In the genomic region with DNA sequence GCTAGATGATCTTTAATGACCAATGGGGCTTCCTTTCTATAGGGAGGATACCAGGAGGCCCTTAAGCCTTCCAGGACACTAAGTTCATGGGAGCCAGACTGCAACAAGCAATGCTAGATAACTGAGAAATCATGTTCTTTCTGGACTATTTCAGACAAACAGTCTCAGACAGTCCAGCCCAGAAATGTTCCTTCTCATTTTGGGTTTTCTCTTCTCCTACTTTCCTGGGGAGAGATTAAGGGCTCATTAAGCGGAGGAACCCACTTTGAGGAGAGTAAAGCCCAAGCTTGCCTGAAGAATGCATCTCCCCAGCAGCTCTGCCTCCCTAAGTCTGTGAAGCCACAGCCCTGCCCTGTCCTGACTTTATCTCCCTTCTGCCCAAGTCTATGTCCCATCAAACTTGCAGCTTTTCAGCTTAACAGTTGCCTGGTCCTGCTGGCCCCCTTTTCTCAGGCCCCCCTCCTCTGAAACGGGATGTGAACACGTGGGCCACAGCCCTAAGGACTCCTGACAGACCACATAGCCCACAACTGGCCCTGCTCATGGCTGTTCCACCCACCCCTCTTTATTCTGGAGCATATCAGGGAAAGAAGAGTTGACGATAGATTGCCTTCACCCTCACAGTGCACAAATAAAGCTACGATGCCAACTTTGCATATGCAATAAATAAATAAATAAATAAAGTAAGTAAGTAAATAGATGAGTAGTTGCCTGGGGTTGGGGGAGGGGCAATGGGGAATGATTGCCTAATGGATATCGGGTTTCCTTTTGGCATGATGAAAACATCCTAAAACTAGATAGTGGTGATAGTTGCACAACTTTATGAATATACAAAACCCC, we compare ENCODE assay signal across 10 cellular contexts.
DNase-seq lines count a peak whose midpoint lies in the region; ATAC-seq, FAIRE-seq and TF ChIP-seq lines count a peak whose summit lies in the region.
"Had no signal": no experiment of that assay in that cellular context is flagged by ENCODE, and none has a peak within 500 bp of the region (broad histone marks: within the 10 kb centered on the region; RNA-seq: fewer than 3 reads in every experiment).

No MANE protein-coding gene starts in this region.

- no peaks in the 10 kb centered on the region for H3K9me2 ChIP-seq in PC-3 (replicated peaks; ENCODE audit: low read length)

- H3K27me3 ChIP-seq in PC-3 (ENCODE audit: low read length) (no peaks in the 10 kb centered on the region), fibroblast of lung (ENCODE audit: control insufficient read depth, insufficient read depth, low read length) (no peaks in the 10 kb centered on the region)

- intact Hi-C loops in PC-3 (cut with micrococcal nuclease), result no loop called here

- CTCF ChIA-PET in PC-3 (lab: Charles Lee), result no interaction called here

- no peaks in the 10 kb centered on the region for H3K9me3 ChIP-seq in PC-3 (ENCODE audit: low read length)
- no peaks in the 10 kb centered on the region for H3K9me3 ChIP-seq in fibroblast of lung (ENCODE audit: control insufficient read depth, insufficient read depth, low read depth, low read length)

- peak; percentile 48; the same call in 1 of the 2 replicates for ATAC-seq in PC-3
- ATAC-seq in HG03135 (IDR thresholded peaks at IDR 0.05; ENCODE audit: unreplicated experiment), result no peak
- no peak for ATAC-seq in stimulated activated naive CD8-positive, alpha-beta T cell treated with anti-CD3 and anti-CD28 coated beads, Interleukin-15, Interleukin-2, amounts not matched to agents 100 U/mL and 50 U/mL, for 24 hours
- ATAC-seq: stimulated activated effector memory CD8-positive, alpha-beta T cell treated with anti-CD3 and anti-CD28 coated beads, Interleukin-12 subunit alpha, Interleukin-12 subunit beta, amount 100 ng/mL, for 72 hours had no signal

- H3K9me3 Mint-ChIP-seq in progenitor cell of endocrine pancreas (ENCODE audit: low read depth), result peaks cover 4% of the 10 kb centered on the region
- H3K9me3 Mint-ChIP-seq: stimulated activated effector memory CD8-positive, alpha-beta T cell treated with anti-CD3 and anti-CD28 coated beads, Interleukin-12 subunit alpha, Interleukin-12 subunit beta, amount 100 ng/mL, for 72 hours had no signal

- no TSS peak for BruUV-seq in PC-3 (replicated peaks; lab: Mats Ljungman, UMichigan)

- FAIRE-seq in D721Med (lab: Jason Lieb, UNC), result no peak

- TF ChIP-seq CTCF in PC-3 (conservative IDR thresholded peaks at IDR 0.05; ENCODE audit: low read depth, low read length) (no peak), fibroblast of lung (conservative IDR thresholded peaks at IDR 0.05 in 1 of 2, IDR thresholded peaks at IDR 0.05 in 1 of 2; ENCODE audit: low read depth in 1 of 2, low read length in 2 of 2) (no peak), progenitor cell of endocrine pancreas (IDR thresholded peaks at IDR 0.05; ENCODE audit: unreplicated experiment) (no peak), D721Med (IDR thresholded peaks at IDR 0.05; ENCODE audit: insufficient read depth, missing control alignments) (no peak)

- peak overlapping the region; percentile 49 for H3K27ac Mint-ChIP-seq in progenitor cell of endocrine pancreas
- H3K27ac Mint-ChIP-seq: stimulated activated effector memory CD8-positive, alpha-beta T cell treated with anti-CD3 and anti-CD28 coated beads, Interleukin-12 subunit alpha, Interleukin-12 subunit beta, amount 100 ng/mL, for 72 hours had no signal

- H3F3A ChIP-seq in PC-3 (ENCODE audit: low read length, unreplicated experiment), result no peaks in the 10 kb centered on the region

- no peaks in the 10 kb centered on the region for H3K36me3 Mint-ChIP-seq in progenitor cell of endocrine pancreas (ENCODE audit: insufficient read depth)
- H3K36me3 Mint-ChIP-seq: naive B cell; stimulated activated effector memory CD8-positive, alpha-beta T cell treated with anti-CD3 and anti-CD28 coated beads, Interleukin-12 subunit alpha, Interleukin-12 subunit beta, amount 100 ng/mL, for 72 hours had no signal

- no peak overlapping the region for H3K4me3 ChIP-seq in PC-3 (ENCODE audit: low read length)
- H3K4me3 ChIP-seq in fibroblast of lung (replicated peaks in 1 of 4; ENCODE audit: control extremely low read depth in 1 of 4, insufficient read depth in 1 of 4, low read depth in 3 of 4, low read length in 4 of 4), result no peak overlapping the region

- no peaks in the 10 kb centered on the region for H3K36me3 ChIP-seq in PC-3 (ENCODE audit: low read depth, low read length)
- no peaks in the 10 kb centered on the region for H3K36me3 ChIP-seq in fibroblast of lung (ENCODE audit: control insufficient read depth, insufficient read depth, low read length)

- H3K27me3 Mint-ChIP-seq in progenitor cell of endocrine pancreas, result no peaks in the 10 kb centered on the region

- no peak overlapping the region; the same call in 1 of the 2 replicates for H3K4me2 ChIP-seq in PC-3 (ENCODE audit: low read length)
- H3K4me2 ChIP-seq in fibroblast of lung (ENCODE audit: extremely low read depth, insufficient read depth, low read length), result no peak overlapping the region

- POLR2A ChIA-PET in PC-3 (lab: Charles Lee; ENCODE audit: unreplicated experiment), result no interaction called here

- no peak overlapping the region for H3K4me3 Mint-ChIP-seq in progenitor cell of endocrine pancreas (ENCODE audit: low read depth)
- H3K4me3 Mint-ChIP-seq: naive B cell; stimulated activated effector memory CD8-positive, alpha-beta T cell treated with anti-CD3 and anti-CD28 coated beads, Interleukin-12 subunit alpha, Interleukin-12 subunit beta, amount 100 ng/mL, for 72 hours had no signal

- H2AFZ ChIP-seq in PC-3 (ENCODE audit: low read length), result no peak overlapping the region
- H2AFZ ChIP-seq in fibroblast of lung (ENCODE audit: low read length), result no peak overlapping the region

- H3K27ac ChIP-seq in PC-3 (ENCODE audit: low read length), result no peak overlapping the region
- H3K27ac ChIP-seq in fibroblast of lung (ENCODE audit: insufficient read depth, low read length), result no peak overlapping the region

- H4K20me1 ChIP-seq in PC-3 (ENCODE audit: low read length) (no peaks in the 10 kb centered on the region), fibroblast of lung (ENCODE audit: control insufficient read depth, extremely low read depth, insufficient read depth, low read length) (no peaks in the 10 kb centered on the region)

- H3K9ac ChIP-seq in PC-3 (ENCODE audit: low read length) (no peak overlapping the region), fibroblast of lung (ENCODE audit: insufficient read depth, low read length) (no peak overlapping the region)

- H3K4me1 ChIP-seq in PC-3 (ENCODE audit: insufficient read depth, low read length) (peaks cover 8% of the 10 kb centered on the region), fibroblast of lung (ENCODE audit: control insufficient read depth, extremely low read depth, insufficient read depth, low read length) (peaks cover 11% of the 10 kb centered on the region)

- DNase-seq in COLO668 (lab: John Stamatoyannopoulos, UW; ENCODE audit: unreplicated experiment) (peak; percentile 35), PC-3 (peak; percentile 59), fibroblast of lung (ENCODE audit: low read depth in 2 of 2) (peak; percentile 66 to 96), progenitor cell of endocrine pancreas (ENCODE audit: low spot score, unreplicated experiment) (no peak), retina (no peak), D721Med (ENCODE audit: insufficient read length, low spot score) (no peak)
- no peak for DNase-seq in stimulated activated naive CD8-positive, alpha-beta T cell treated with anti-CD3 and anti-CD28 coated beads, Interleukin-15, Interleukin-2, amounts not matched to agents 100 U/mL and 50 U/mL, for 24 hours
- DNase-seq: naive B cell had no signal

- no peaks in the 10 kb centered on the region for H3K4me1 Mint-ChIP-seq in progenitor cell of endocrine pancreas (ENCODE audit: low read depth)
- H3K4me1 Mint-ChIP-seq: stimulated activated effector memory CD8-positive, alpha-beta T cell treated with anti-CD3 and anti-CD28 coated beads, Interleukin-12 subunit alpha, Interleukin-12 subunit beta, amount 100 ng/mL, for 72 hours had no signal

- H3K79me2 ChIP-seq in PC-3 (ENCODE audit: low read length) (no peaks in the 10 kb centered on the region), fibroblast of lung (ENCODE audit: control insufficient read depth, insufficient read depth, low read length) (no peaks in the 10 kb centered on the region)

Comparison
In these comparisons a context has a peak if more than half of its experiments do, and no peak if none do; other contexts are left out.
1. DNase-seq: peak in COLO668 (single experiment), PC-3 (single experiment) and fibroblast of lung (2 of 2); none in progenitor cell of endocrine pancreas (single experiment), retina (single experiment), D721Med (single experiment) and stimulated activated naive CD8-positive, alpha-beta T cell treated with anti-CD3 and anti-CD28 coated beads, Interleukin-15, Interleukin-2, amounts not matched to agents 100 U/mL and 50 U/mL, for 24 hours (single experiment).